19 cellular contexts compared by ENCODE assay signal in the genomic region with DNA sequence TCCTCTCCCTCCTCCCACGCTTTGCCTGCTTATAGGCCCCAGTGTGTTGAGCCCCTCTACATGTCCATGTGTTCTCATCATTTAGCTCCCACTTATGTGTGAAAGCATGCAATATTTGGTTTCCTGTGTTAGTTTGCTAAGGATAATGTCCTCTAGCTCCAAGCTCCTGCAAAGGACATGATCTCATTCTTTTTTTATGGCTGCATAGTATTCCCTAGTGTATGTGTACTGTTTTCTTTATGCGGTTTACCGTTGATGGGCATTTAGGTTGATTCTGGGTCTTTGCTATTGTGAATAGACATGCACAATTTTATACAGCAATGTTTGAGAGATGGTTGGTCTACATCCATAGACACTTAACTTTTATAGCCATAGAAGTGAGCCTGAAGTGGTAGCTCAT. TPM values are rescaled to one million over a fixed set of nuclear protein-coding genes. Genes with fewer than 3 reads are reported as not detected.
DNase-seq lines count a peak whose midpoint lies in the region; ATAC-seq and TF ChIP-seq lines count a peak whose summit lies in the region.
"Had no signal": no experiment of that assay in that cellular context is flagged by ENCODE, and none has a peak within 500 bp of the region (broad histone marks: within the 10 kb centered on the region; RNA-seq: fewer than 3 reads in every experiment).

No MANE protein-coding gene starts in this region.

- no peaks in the 10 kb centered on the region for H3K27me3 ChIP-seq in CD4-positive, alpha-beta T cell (ENCODE audit: control insufficient read depth, insufficient read depth, low read length)
- H3K27me3 ChIP-seq: pancreas, testis had no signal

- H3K36me3 Mint-ChIP-seq in CD4-positive, alpha-beta T cell (ENCODE audit: low read depth): peaks cover 98% of the 10 kb centered on the region
- H3K36me3 Mint-ChIP-seq in Calu3 (ENCODE audit: insufficient read depth, unreplicated experiment) (peaks cover 72% of the 10 kb centered on the region), natural killer cell (peaks cover 23% of the 10 kb centered on the region)
- H3K36me3 Mint-ChIP-seq in activated naive CD4-positive, alpha-beta T cell treated with anti-CD3 and anti-CD28 coated beads, Interleukin-2, amount 50 U/mL, for 72 hours: peaks cover 77 to 79% of the 10 kb centered on the region in 2 donors

- H3K27ac ChIP-seq in CD4-positive, alpha-beta T cell (ENCODE audit: low read depth, low read length): peak overlapping the region; percentile 37
- H3K27ac ChIP-seq: coronary artery, pancreas, testis had no signal

- POLR2A ChIA-PET in CD4-positive, alpha-beta T cell (lab: Charles Lee): interaction anchor here (0.7 to 2.1 kb wide), 3 partner anchors 13 to 235 kb away, joined by 3 to 6 read pairs (median 6); a partner anchor contains a TSS

- DNase-seq in CD4-positive, alpha-beta T cell: no peak
- no peak for DNase-seq in Calu3
- DNase-seq in activated naive CD4-positive, alpha-beta T cell treated with anti-CD3 and anti-CD28 coated beads, Interleukin-2, amount 50 U/mL, for 72 hours (ENCODE audit: low spot score in 2 of 2): no peak
- no peak for DNase-seq in natural killer cell
- no peak for DNase-seq in cerebellum (ENCODE audit: low spot score)
- no peak for DNase-seq in NCI-H748 (lab: John Stamatoyannopoulos, UW; ENCODE audit: unreplicated experiment)
- DNase-seq in CD1c-positive myeloid dendritic cell (ENCODE audit: extremely low spot score): no peak
- DNase-seq: activated CD4-positive, alpha-beta T cell treated with anti-CD3 and anti-CD28 coated beads, Interleukin-2, amount 50 U/mL, for 4 hours; AML-193; KG1; mucosa of descending colon; NCI-H1048; NCI-H2107; NCI-H524 treated with DMSO at 0.1 percent for 48 hours; pancreas; SIG-M5; testis had no signal

- peaks cover 95% of the 10 kb centered on the region for H3K4me1 Mint-ChIP-seq in CD4-positive, alpha-beta T cell (ENCODE audit: low read depth)
- H3K4me1 Mint-ChIP-seq in Calu3 (ENCODE audit: low read depth, unreplicated experiment) (peaks cover 13% of the 10 kb centered on the region), natural killer cell (peaks cover 86 to 89% of the 10 kb centered on the region in 2 donors)

- BruUV-seq in Calu3 (replicated peaks; lab: Mats Ljungman, UMichigan): no TSS peak

- H3K9me3 Mint-ChIP-seq in CD4-positive, alpha-beta T cell: peaks cover 6% of the 10 kb centered on the region
- no peaks in the 10 kb centered on the region for H3K9me3 Mint-ChIP-seq in Calu3 (ENCODE audit: low read depth, unreplicated experiment)
- peaks cover 13 to 14% of the 10 kb centered on the region in 2 donors for H3K9me3 Mint-ChIP-seq in activated naive CD4-positive, alpha-beta T cell treated with anti-CD3 and anti-CD28 coated beads, Interleukin-2, amount 50 U/mL, for 72 hours
- H3K9me3 Mint-ChIP-seq in natural killer cell: peaks cover 0 to 3% of the 10 kb centered on the region in 2 donors

- peaks cover 4% of the 10 kb centered on the region for H3K9me3 ChIP-seq in CD4-positive, alpha-beta T cell (ENCODE audit: control insufficient read depth, low read length)
- H3K9me3 ChIP-seq: mucosa of descending colon, pancreas, testis had no signal

- peak overlapping the region; percentile 96 for H3K27ac Mint-ChIP-seq in CD4-positive, alpha-beta T cell
- peak overlapping the region; percentile 20 for H3K27ac Mint-ChIP-seq in Calu3 (ENCODE audit: unreplicated experiment)
- peak overlapping the region; percentile 86 to 92 for H3K27ac Mint-ChIP-seq in activated naive CD4-positive, alpha-beta T cell treated with anti-CD3 and anti-CD28 coated beads, Interleukin-2, amount 50 U/mL, for 72 hours
- peak overlapping the region; percentile 86 to 90 for H3K27ac Mint-ChIP-seq in natural killer cell

- no peak for TF ChIP-seq CTCF in CD4-positive, alpha-beta T cell (IDR thresholded peaks at IDR 0.05)
- TF ChIP-seq CTCF in Calu3 (IDR thresholded peaks at IDR 0.05; ENCODE audit: unreplicated experiment) (no peak), natural killer cell (IDR thresholded peaks at IDR 0.05) (no peak)

- H3K27me3 Mint-ChIP-seq in CD4-positive, alpha-beta T cell: no peaks in the 10 kb centered on the region
- H3K27me3 Mint-ChIP-seq in Calu3 (ENCODE audit: unreplicated experiment): no peaks in the 10 kb centered on the region
- no peaks in the 10 kb centered on the region for H3K27me3 Mint-ChIP-seq in natural killer cell (ENCODE audit: low read depth in 2 of 2)

- peak overlapping the region; percentile 99 for H3K4me3 Mint-ChIP-seq in CD4-positive, alpha-beta T cell
- H3K4me3 Mint-ChIP-seq in Calu3 (ENCODE audit: low read depth, unreplicated experiment): no peak overlapping the region
- H3K4me3 Mint-ChIP-seq in natural killer cell: peak overlapping the region; percentile 67

- CTCF ChIA-PET in CD4-positive, alpha-beta T cell (lab: Charles Lee): interaction anchor here (0.6 kb wide), 1 partner anchor 103 kb away, joined by 3 read pairs; no protein-coding TSS in a partner anchor
- CTCF ChIA-PET in Calu3 (lab: Charles Lee): no interaction called here

- intact Hi-C loops in CD4-positive, alpha-beta T cell (cut with DNase I, micrococcal nuclease): loop anchor here (5.0 to 10.0 kb wide), 9 partner anchors 33 to 711 kb away; a partner anchor contains a TSS
- intact Hi-C loops in Calu3 (cut with micrococcal nuclease; ENCODE audit: unreplicated experiment): loop anchor here (5.0 kb wide), 2 partner anchors 192 to 282 kb away; no protein-coding TSS in a partner anchor
- intact Hi-C loops in natural killer cell (cut with micrococcal nuclease): no loop called here

- no peak for ATAC-seq in CD4-positive, alpha-beta T cell (ENCODE audit: poor library complexity)
- ATAC-seq in activated naive CD4-positive, alpha-beta T cell treated with anti-CD3 and anti-CD28 coated beads, Interleukin-2, amount 50 U/mL, for 72 hours: no peak
- ATAC-seq in natural killer cell: no peak
- ATAC-seq: left lobe of liver, mucosa of descending colon, pancreas had no signal

RNA-seq across cellular contexts. Expression of a gene that starts 5.1 kb away (rescaled TPM):
- 100 to 1,000 TPM; 113 to 124 TPM for total RNA-seq in CD4-positive, alpha-beta T cell
- 43.5 and 58.1 TPM in 2 replicates for total RNA-seq in Calu3 (2022)
- 10 to 100 TPM; 58.1 to 86.0 TPM for total RNA-seq in activated naive CD4-positive, alpha-beta T cell treated with anti-CD3 and anti-CD28 coated beads, Interleukin-2, amount 50 U/mL, for 72 hours
- 100 to 1,000 TPM; 144 to 209 (median 184) TPM for total RNA-seq in natural killer cell
- total RNA-seq in cerebellum: 60.7 TPM

Comparison
In these comparisons a context has a peak if more than half of its experiments do, and no peak if none do; other contexts are left out.
1. H3K27ac Mint-ChIP-seq: peak in every context shown above with its lines; median percentile 96 in CD4-positive, alpha-beta T cell; 89 in activated naive CD4-positive, alpha-beta T cell treated with anti-CD3 and anti-CD28 coated beads, Interleukin-2, amount 50 U/mL, for 72 hours; 88 in natural killer cell; 20 in Calu3.